In genomic region chr14:72466325-72466724, GRCh38 we compare ENCODE assay signal across 30 cellular contexts.
"Had no signal": no experiment of that assay in that cellular context is flagged by ENCODE, and none has a peak within 500 bp of the region (broad histone marks: within the 10 kb centered on the region; RNA-seq: fewer than 3 reads in every experiment).

No MANE protein-coding gene starts in this region.

- DNase-seq: hypothalamus; immature natural killer cell; kidney; left colon; left lung; lower lobe of right lung; mammary epithelial cell; mesenchymal stem cell; naive thymus-derived CD8-positive, alpha-beta T cell; nucleus accumbens; pancreas; posterior cingulate gyrus; retina; right cardiac atrium; stimulated activated CD4-positive, alpha-beta T cell treated with anti-CD3 and anti-CD28 coated beads, Interleukin-12 subunit alpha, Interleukin-12 subunit beta, amount 100 ng/mL, for 4 hours; stimulated activated CD4-positive, alpha-beta T cell treated with anti-CD3 and anti-CD28 coated beads, Interleukin-15, amount 100 ng/mL, for 24 hours; stimulated activated CD4-positive, alpha-beta T cell treated with anti-CD3 and anti-CD28 coated beads, Interleukin-2, amount 100 ng/mL, for 24 hours; stimulated activated CD4-positive, alpha-beta T cell treated with anti-CD3 and anti-CD28 coated beads, Interleukin-4, amount 100 ng/mL, for 1 hour; stimulated activated naive CD4-positive, alpha-beta T cell; tibial artery; trophoblast cell; upper lobe of right lung; uterus had no signal

- H3K36me3 ChIP-seq: left lung, lower lobe of right lung, pancreas, prostate gland, suprapubic skin, thoracic aorta, upper lobe of right lung, uterus had no signal

- H3K27me3 ChIP-seq: left lung, pancreas, suprapubic skin, tibial artery, upper lobe of right lung, uterus had no signal

- H3K9me3 ChIP-seq: lower lobe of right lung, prostate gland, uterus had no signal

- H3K4me1 ChIP-seq: left lung, lower lobe of right lung, pancreas, prostate gland, suprapubic skin, tibial artery, upper lobe of right lung, uterus had no signal

- H3K4me3 ChIP-seq: left lung, lower lobe of right lung, pancreas, prostate gland, skin epidermis, suprapubic skin, thoracic aorta, tibial artery, upper lobe of right lung, uterus had no signal

- FAIRE-seq: islet of Langerhans, kidney, pancreas had no signal

- H3K27ac ChIP-seq: left lung, lower lobe of right lung, pancreas, prostate gland, skin epidermis, suprapubic skin, thoracic aorta, tibial artery, upper lobe of right lung, uterus had no signal

- ATAC-seq: left colon; left lung; lower lobe of right lung; naive thymus-derived CD8-positive, alpha-beta T cell; pancreas; right cardiac atrium; sciatic nerve; stimulated activated effector memory CD8-positive, alpha-beta T cell treated with anti-CD3 and anti-CD28 coated beads, Interleukin-12 subunit alpha, Interleukin-12 subunit beta, amount 100 ng/mL, for 72 hours; upper lobe of right lung had no signal
